1 cellular context compared by ENCODE assay signal in the genomic region with DNA sequence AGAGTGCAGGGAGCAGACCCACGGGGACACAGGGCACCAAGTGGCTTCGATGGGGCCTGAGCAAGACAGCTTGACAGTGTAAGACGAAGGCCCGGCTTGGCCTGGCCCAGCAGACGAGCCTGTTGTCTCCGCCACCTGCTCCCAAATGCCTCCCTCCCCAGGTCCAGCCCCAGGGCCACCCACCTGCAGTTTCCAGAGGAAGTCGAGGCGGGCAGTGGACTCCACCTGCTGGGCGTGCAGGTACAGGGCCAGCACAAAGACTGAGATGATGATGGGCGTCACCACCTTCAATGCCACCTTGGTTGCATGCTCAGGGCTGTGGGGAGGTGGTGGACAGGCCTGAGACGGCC.
TF ChIP-seq lines count a peak whose summit lies in the region.

No MANE protein-coding gene starts in this region.

TF ChIP-seq in WTC11, 78 proteins besides CTCF, POLR2A, EP300 and RAD21 (continued from another document):
- TF ChIP-seq, protein P1, sequence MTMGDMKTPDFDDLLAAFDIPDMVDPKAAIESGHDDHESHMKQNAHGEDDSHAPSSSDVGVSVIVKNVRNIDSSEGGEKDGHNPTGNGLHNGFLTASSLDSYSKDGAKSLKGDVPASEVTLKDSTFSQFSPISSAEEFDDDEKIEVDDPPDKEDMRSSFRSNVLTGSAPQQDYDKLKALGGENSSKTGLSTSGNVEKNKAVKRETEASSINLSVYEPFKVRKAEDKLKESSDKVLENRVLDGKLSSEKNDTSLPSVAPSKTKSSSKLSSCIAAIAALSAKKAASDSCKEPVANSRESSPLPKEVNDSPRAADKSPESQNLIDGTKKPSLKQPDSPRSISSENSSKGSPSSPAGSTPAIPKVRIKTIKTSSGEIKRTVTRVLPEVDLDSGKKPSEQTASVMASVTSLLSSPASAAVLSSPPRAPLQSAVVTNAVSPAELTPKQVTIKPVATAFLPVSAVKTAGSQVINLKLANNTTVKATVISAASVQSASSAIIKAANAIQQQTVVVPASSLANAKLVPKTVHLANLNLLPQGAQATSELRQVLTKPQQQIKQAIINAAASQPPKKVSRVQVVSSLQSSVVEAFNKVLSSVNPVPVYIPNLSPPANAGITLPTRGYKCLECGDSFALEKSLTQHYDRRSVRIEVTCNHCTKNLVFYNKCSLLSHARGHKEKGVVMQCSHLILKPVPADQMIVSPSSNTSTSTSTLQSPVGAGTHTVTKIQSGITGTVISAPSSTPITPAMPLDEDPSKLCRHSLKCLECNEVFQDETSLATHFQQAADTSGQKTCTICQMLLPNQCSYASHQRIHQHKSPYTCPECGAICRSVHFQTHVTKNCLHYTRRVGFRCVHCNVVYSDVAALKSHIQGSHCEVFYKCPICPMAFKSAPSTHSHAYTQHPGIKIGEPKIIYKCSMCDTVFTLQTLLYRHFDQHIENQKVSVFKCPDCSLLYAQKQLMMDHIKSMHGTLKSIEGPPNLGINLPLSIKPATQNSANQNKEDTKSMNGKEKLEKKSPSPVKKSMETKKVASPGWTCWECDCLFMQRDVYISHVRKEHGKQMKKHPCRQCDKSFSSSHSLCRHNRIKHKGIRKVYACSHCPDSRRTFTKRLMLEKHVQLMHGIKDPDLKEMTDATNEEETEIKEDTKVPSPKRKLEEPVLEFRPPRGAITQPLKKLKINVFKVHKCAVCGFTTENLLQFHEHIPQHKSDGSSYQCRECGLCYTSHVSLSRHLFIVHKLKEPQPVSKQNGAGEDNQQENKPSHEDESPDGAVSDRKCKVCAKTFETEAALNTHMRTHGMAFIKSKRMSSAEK (CRISPR knock-in tag; IDR thresholded peaks at IDR 0.05; ENCODE audit: borderline replicate concordance), result no peak
- TF ChIP-seq MXD4 (CRISPR knock-in tag; IDR thresholded peaks at IDR 0.05; ENCODE audit: borderline replicate concordance), result no peak
- TF ChIP-seq, protein P2, sequence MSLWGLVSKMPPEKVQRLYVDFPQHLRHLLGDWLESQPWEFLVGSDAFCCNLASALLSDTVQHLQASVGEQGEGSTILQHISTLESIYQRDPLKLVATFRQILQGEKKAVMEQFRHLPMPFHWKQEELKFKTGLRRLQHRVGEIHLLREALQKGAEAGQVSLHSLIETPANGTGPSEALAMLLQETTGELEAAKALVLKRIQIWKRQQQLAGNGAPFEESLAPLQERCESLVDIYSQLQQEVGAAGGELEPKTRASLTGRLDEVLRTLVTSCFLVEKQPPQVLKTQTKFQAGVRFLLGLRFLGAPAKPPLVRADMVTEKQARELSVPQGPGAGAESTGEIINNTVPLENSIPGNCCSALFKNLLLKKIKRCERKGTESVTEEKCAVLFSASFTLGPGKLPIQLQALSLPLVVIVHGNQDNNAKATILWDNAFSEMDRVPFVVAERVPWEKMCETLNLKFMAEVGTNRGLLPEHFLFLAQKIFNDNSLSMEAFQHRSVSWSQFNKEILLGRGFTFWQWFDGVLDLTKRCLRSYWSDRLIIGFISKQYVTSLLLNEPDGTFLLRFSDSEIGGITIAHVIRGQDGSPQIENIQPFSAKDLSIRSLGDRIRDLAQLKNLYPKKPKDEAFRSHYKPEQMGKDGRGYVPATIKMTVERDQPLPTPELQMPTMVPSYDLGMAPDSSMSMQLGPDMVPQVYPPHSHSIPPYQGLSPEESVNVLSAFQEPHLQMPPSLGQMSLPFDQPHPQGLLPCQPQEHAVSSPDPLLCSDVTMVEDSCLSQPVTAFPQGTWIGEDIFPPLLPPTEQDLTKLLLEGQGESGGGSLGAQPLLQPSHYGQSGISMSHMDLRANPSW (CRISPR knock-in tag; conservative IDR thresholded peaks at IDR 0.05; ENCODE audit: low read depth), result no peak
